11 cellular contexts compared by ENCODE assay signal in genomic region chr5:37552770-37553719, GRCh38.
A peak's percentile ranks its signal among the peaks of the same experiment; 100 is the strongest.
DNase-seq lines count a peak whose midpoint lies in the region; ATAC-seq and TF ChIP-seq lines count a peak whose summit lies in the region.
"Had no signal": no experiment of that assay in that cellular context is flagged by ENCODE, and none has a peak within 500 bp of the region (broad histone marks: within the 10 kb centered on the region; RNA-seq: fewer than 3 reads in every experiment).

No MANE protein-coding gene starts in this region.

- in situ Hi-C loops in brain microvascular endothelial cell (cut with HindIII; ENCODE audit: low pct_ligation_motif_present, low sequenced_read_pairs) (no loop called here), gastrocnemius medialis (cut with MboI; ENCODE audit: low sequenced_read_pairs in 4 of 4) (no loop called here)

- TF ChIP-seq CTCF in CD14-positive monocyte (IDR thresholded peaks at IDR 0.05): no peak
- no peak for TF ChIP-seq CTCF in brain microvascular endothelial cell (IDR thresholded peaks at IDR 0.05; ENCODE audit: low read depth, low read length, missing control alignments)
- TF ChIP-seq CTCF in gastrocnemius medialis (IDR thresholded peaks at IDR 0.05 in 4 of 5, conservative IDR thresholded peaks at IDR 0.05 in 1 of 5): no peak

- peaks cover 0 to 4% of the 10 kb centered on the region in 2 donors for H3K36me3 Mint-ChIP-seq in CD14-positive monocyte

- intact Hi-C loops in CD14-positive monocyte (cut with micrococcal nuclease) (no loop called here), gastrocnemius medialis (cut with DNase I; ENCODE audit: low total_unique reads) (no loop called here)

- no peaks in the 10 kb centered on the region for H3K36me3 ChIP-seq in brain microvascular endothelial cell (replicated peaks)
- H3K36me3 ChIP-seq in mesodermal cell (ENCODE audit: control insufficient read depth, insufficient read depth, low read length): no peaks in the 10 kb centered on the region
- H3K36me3 ChIP-seq in gastrocnemius medialis: no peaks in the 10 kb centered on the region

- DNase-seq in CD14-positive monocyte (ENCODE audit: low spot score): no peak
- DNase-seq in KG1 (lab: John Stamatoyannopoulos, UW): peak; percentile 68
- DNase-seq in brain microvascular endothelial cell: peak; percentile 92
- no peak for DNase-seq in SIG-M5 (lab: John Stamatoyannopoulos, UW)
- no peak for DNase-seq in NCI-H2029 (lab: John Stamatoyannopoulos, UW)
- DNase-seq in gastrocnemius medialis: no peak
- DNase-seq: effector CD4-positive, alpha-beta T cell; left cardiac atrium had no signal

- 82% methylated on average over 2 of the region's 9 CpGs; no CpG with 5 or more reads in 1 of the 2 experiments for WGBS in mesodermal cell (ENCODE audit: insufficient coverage in 2 of 2), 2 experiments

- TF ChIP-seq POLR2A in gastrocnemius medialis (IDR thresholded peaks at IDR 0.05): no peak

- H3K27ac Mint-ChIP-seq in CD14-positive monocyte: no peak overlapping the region
- H3K27ac Mint-ChIP-seq: activated T-helper 2 cell treated with anti-CD3 and anti-CD28 coated beads, Interferon-gamma antibody, Interleukin-2, Interleukin-4, amounts not matched to agents 10 μg/mL and 5 μg/mL and 100 μg/mL, durations not matched to agents 14 hours and 24 hours and 36 hours had no signal

- H3K27me3 Mint-ChIP-seq in CD14-positive monocyte (ENCODE audit: low read depth in 3 of 3): peaks cover 0 to 1% (median 0%) of the 10 kb centered on the region in 3 donors

- peak overlapping the region; percentile 75 for H3K27ac ChIP-seq in brain microvascular endothelial cell
- peak overlapping the region; percentile 88 for H3K27ac ChIP-seq in mesodermal cell (ENCODE audit: low read depth, low read length, severe bottlenecking)
- H3K27ac ChIP-seq in gastrocnemius medialis: peak overlapping the region in 1 of 4 donors; percentile 43

- H3K9me3 ChIP-seq in mesodermal cell (ENCODE audit: control insufficient read depth, low read length) (peaks cover 9% of the 10 kb centered on the region), gastrocnemius medialis (no peaks in the 10 kb centered on the region)

- H3K27me3 ChIP-seq in brain microvascular endothelial cell (replicated peaks): no peaks in the 10 kb centered on the region
- no peaks in the 10 kb centered on the region for H3K27me3 ChIP-seq in gastrocnemius medialis

- H3K4me1 ChIP-seq in mesodermal cell (ENCODE audit: control insufficient read depth, insufficient read depth, low read length, poor library complexity, severe bottlenecking) (peaks cover 13% of the 10 kb centered on the region), gastrocnemius medialis (peaks cover 0 to 24% of the 10 kb centered on the region in 2 donors)

- peak overlapping the region; percentile 20 to 65 for H3K4me3 Mint-ChIP-seq in CD14-positive monocyte

- peaks cover 23% of the 10 kb centered on the region for H3K4me1 Mint-ChIP-seq in CD14-positive monocyte

- ATAC-seq in GM21447 (IDR thresholded peaks at IDR 0.05; ENCODE audit: unreplicated experiment) (no peak), gastrocnemius medialis (no peak)

- peaks cover 0 to 2% (median 0%) of the 10 kb centered on the region in 7 donors for H3K9me3 Mint-ChIP-seq in CD14-positive monocyte
- H3K9me3 Mint-ChIP-seq: activated T-helper 2 cell treated with anti-CD3 and anti-CD28 coated beads, Interferon-gamma antibody, Interleukin-2, Interleukin-4, amounts not matched to agents 10 μg/mL and 5 μg/mL and 100 μg/mL, durations not matched to agents 14 hours and 24 hours and 36 hours had no signal

- H3K4me3 ChIP-seq in brain microvascular endothelial cell (ENCODE audit: low read depth, low read length): no peak overlapping the region
- no peak overlapping the region for H3K4me3 ChIP-seq in mesodermal cell (ENCODE audit: extremely low read depth, insufficient read depth, low read length, poor library complexity, severe bottlenecking)
- H3K4me3 ChIP-seq in gastrocnemius medialis: no peak overlapping the region

Comparison
In these comparisons a context has a peak if more than half of its experiments do, and no peak if none do; other contexts are left out.
1. DNase-seq: peak in KG1 (single experiment) and brain microvascular endothelial cell (single experiment); none in CD14-positive monocyte (single experiment), SIG-M5 (single experiment), NCI-H2029 (single experiment) and gastrocnemius medialis (0 of 2).